In genomic region chr4:8391972-8392371, GRCh38 we compare ENCODE assay signal across 8 cellular contexts. TPM values are rescaled to one million over a fixed set of nuclear protein-coding genes. Genes with fewer than 3 reads are reported as not detected.
DNase-seq lines count a peak whose midpoint lies in the region; ATAC-seq and TF ChIP-seq lines count a peak whose summit lies in the region.

No MANE protein-coding gene starts in this region.

- DNase-seq in DMS53 treated with DMSO at 0.1 percent for 48 hours (lab: John Stamatoyannopoulos, UW; ENCODE audit: unreplicated experiment) (peak; percentile 68), HT-29 (ENCODE audit: low spot score) (peak; percentile 48), epithelial cell of esophagus (ENCODE audit: low read depth) (peak; percentile 77), NCI-H82 treated with DMSO at 0.1 percent for 48 hours (lab: John Stamatoyannopoulos, UW; ENCODE audit: unreplicated experiment) (no peak), OCI-M2 (lab: John Stamatoyannopoulos, UW; ENCODE audit: unreplicated experiment) (no peak)
- no peak for DNase-seq in stimulated activated CD4-positive, alpha-beta T cell treated with anti-CD3 and anti-CD28 coated beads, Interleukin-4, amount 100 ng/mL, for 4 hours

- TF ChIP-seq CTCF in epithelial cell of esophagus (IDR thresholded peaks at IDR 0.05; ENCODE audit: insufficient read depth, low read depth, low read length, missing control alignments): no peak

- H3K4me1 ChIP-seq in rectal smooth muscle tissue (ENCODE audit: control insufficient read depth, insufficient read depth, low read length): peaks cover 33% of the 10 kb centered on the region

- H3K27ac ChIP-seq in rectal smooth muscle tissue (ENCODE audit: low read depth, low read length): peak overlapping the region; percentile 72

- H3K36me3 ChIP-seq in rectal smooth muscle tissue (ENCODE audit: control insufficient read depth, insufficient read depth, low read length): peaks cover 19% of the 10 kb centered on the region

- no peaks in the 10 kb centered on the region for H3K27me3 ChIP-seq in rectal smooth muscle tissue (ENCODE audit: control insufficient read depth, insufficient read depth, low read length)

- no peak overlapping the region for H3K9ac ChIP-seq in rectal smooth muscle tissue (ENCODE audit: low read length)

- H3K4me3 ChIP-seq in epithelial cell of esophagus (ENCODE audit: low read length) (no peak overlapping the region), rectal smooth muscle tissue (ENCODE audit: low read length) (no peak overlapping the region)

- peak; percentile 87 for ATAC-seq in GM21381 (IDR thresholded peaks at IDR 0.05; ENCODE audit: unreplicated experiment)

RNA-seq across cellular contexts. Expression of gene ACOX3, which starts 48.6 kb away (rescaled TPM):
- total RNA-seq in HT-29 (2014; rRNA removed; shearing (Covaris generic)): 7.5 and 9.7 TPM in 2 replicates

RNA-seq across cellular contexts. Expression of gene TRMT44, which starts 48.6 kb away (rescaled TPM):
- 26.8 and 34.0 TPM in 2 replicates for total RNA-seq in HT-29 (2014; rRNA removed; shearing (Covaris generic))

Comparison
In these comparisons a context has a peak if more than half of its experiments do, and no peak if none do; other contexts are left out.
1. DNase-seq: peak in DMS53 treated with DMSO at 0.1 percent for 48 hours (single experiment), HT-29 (single experiment) and epithelial cell of esophagus (single experiment); none in NCI-H82 treated with DMSO at 0.1 percent for 48 hours (single experiment), stimulated activated CD4-positive, alpha-beta T cell treated with anti-CD3 and anti-CD28 coated beads, Interleukin-4, amount 100 ng/mL, for 4 hours (0 of 2) and OCI-M2 (single experiment).